ENCODE assay signal across 22 cellular contexts in genomic region chr5:126826619-126827215, GRCh38.
"Had no signal": no experiment of that assay in that cellular context is flagged by ENCODE, and none has a peak within 500 bp of the region (broad histone marks: within the 10 kb centered on the region; RNA-seq: fewer than 3 reads in every experiment).

No MANE protein-coding gene starts in this region.

- H3K27ac Mint-ChIP-seq: activated CD4-positive, alpha-beta T cell treated with anti-CD3 and anti-CD28 coated beads, Interleukin-2, amount 10 ng/mL, durations not matched to agents 7 days and 5 days; effector memory CD8-positive, alpha-beta T cell; T-cell had no signal

- H3K27me3 Mint-ChIP-seq: activated CD4-positive, alpha-beta T cell treated with anti-CD3 and anti-CD28 coated beads, Interleukin-2, amount 10 ng/mL, durations not matched to agents 7 days and 5 days; effector memory CD8-positive, alpha-beta T cell; naive thymus-derived CD4-positive, alpha-beta T cell; stimulated activated memory B cell treated with anti-CD40 and anti-IgM and Interleukin-4, amounts not matched to agents 10 μg/mL and 1 μg/mL and 100 μg/mL, for 72 hours; T-cell had no signal

- H3K9me3 ChIP-seq: adrenal gland, breast epithelium, left ventricle myocardium inferior, pancreas, sigmoid colon, tibial artery had no signal

- H3K27me3 ChIP-seq: adrenal gland, breast epithelium, pancreas, sigmoid colon, tibial artery had no signal

- ATAC-seq: activated naive CD4-positive, alpha-beta T cell treated with anti-CD3 and anti-CD28 coated beads, Interleukin-2, amount 50 U/mL, for 72 hours; activated T-cell treated with anti-CD3 and anti-CD28 coated beads, Interleukin-2, amount 50 U/mL, for 72 hours; effector memory CD8-positive, alpha-beta T cell; naive thymus-derived CD4-positive, alpha-beta T cell; pancreas; stimulated activated memory B cell treated with anti-CD40 and anti-IgM and Interleukin-4, amounts not matched to agents 10 μg/mL and 1 μg/mL and 100 μg/mL, for 72 hours; T-cell had no signal

- H3K27ac ChIP-seq: adrenal gland, breast epithelium, epithelial cell of prostate, left ventricle myocardium inferior, pancreas, sigmoid colon, tibial artery had no signal

- H3K9me3 Mint-ChIP-seq: activated CD4-positive, alpha-beta T cell treated with anti-CD3 and anti-CD28 coated beads, Interleukin-2, amount 10 ng/mL, durations not matched to agents 7 days and 5 days; activated naive CD4-positive, alpha-beta T cell treated with anti-CD3 and anti-CD28 coated beads, Interleukin-2, amount 50 U/mL, for 72 hours; activated T-cell treated with anti-CD3 and anti-CD28 coated beads, Interleukin-2, amount 50 U/mL, for 72 hours; effector memory CD8-positive, alpha-beta T cell; naive thymus-derived CD4-positive, alpha-beta T cell; stimulated activated memory B cell treated with anti-CD40 and anti-IgM and Interleukin-4, amounts not matched to agents 10 μg/mL and 1 μg/mL and 100 μg/mL, for 72 hours; T-cell had no signal

- H3K4me1 Mint-ChIP-seq: activated CD4-positive, alpha-beta T cell treated with anti-CD3 and anti-CD28 coated beads, Interleukin-2, amount 10 ng/mL, durations not matched to agents 7 days and 5 days; stimulated activated memory B cell treated with anti-CD40 and anti-IgM and Interleukin-4, amounts not matched to agents 10 μg/mL and 1 μg/mL and 100 μg/mL, for 72 hours; T-cell had no signal

- DNase-seq: activated CD4-positive, alpha-beta T cell treated with anti-CD3 and anti-CD28 coated beads, Interleukin-2, amount 10 ng/mL, durations not matched to agents 7 days and 5 days; activated CD8-positive, alpha-beta memory T cell treated with anti-CD3 and anti-CD28 coated beads, Interleukin-2, amount 50 U/mL, for 4 hours; activated gamma-delta T cell; activated T-cell treated with anti-CD3 and anti-CD28 coated beads, Interleukin-2, amount 50 U/mL, for 72 hours; adrenal gland; effector memory CD8-positive, alpha-beta T cell; hypothalamus; left ventricle myocardium inferior; mesenchymal stem cell; naive thymus-derived CD4-positive, alpha-beta T cell; pancreas; sigmoid colon; stimulated activated CD4-positive, alpha-beta T cell treated with anti-CD3 and anti-CD28 coated beads, Interleukin-4, amount 100 ng/mL, for 4 hours; T-cell; T-helper 9 cell; tibial artery had no signal

- H3K4me1 ChIP-seq: adrenal gland, breast epithelium, left ventricle myocardium inferior, pancreas, sigmoid colon, tibial artery had no signal

- H3K4me3 ChIP-seq: adrenal gland, breast epithelium, left ventricle myocardium inferior, pancreas, sigmoid colon, tibial artery had no signal

- FAIRE-seq: astrocyte, frontal cortex, pancreas had no signal

- H3K4me3 Mint-ChIP-seq: activated CD4-positive, alpha-beta T cell treated with anti-CD3 and anti-CD28 coated beads, Interleukin-2, amount 10 ng/mL, durations not matched to agents 7 days and 5 days; activated T-cell treated with anti-CD3 and anti-CD28 coated beads, Interleukin-2, amount 50 U/mL, for 72 hours; effector memory CD8-positive, alpha-beta T cell; naive thymus-derived CD4-positive, alpha-beta T cell; stimulated activated memory B cell treated with anti-CD40 and anti-IgM and Interleukin-4, amounts not matched to agents 10 μg/mL and 1 μg/mL and 100 μg/mL, for 72 hours; T-cell had no signal

- H3K36me3 ChIP-seq: adrenal gland, breast epithelium, left ventricle myocardium inferior, sigmoid colon had no signal
